ENCODE assay signal across 2 cellular contexts in the genomic region with DNA sequence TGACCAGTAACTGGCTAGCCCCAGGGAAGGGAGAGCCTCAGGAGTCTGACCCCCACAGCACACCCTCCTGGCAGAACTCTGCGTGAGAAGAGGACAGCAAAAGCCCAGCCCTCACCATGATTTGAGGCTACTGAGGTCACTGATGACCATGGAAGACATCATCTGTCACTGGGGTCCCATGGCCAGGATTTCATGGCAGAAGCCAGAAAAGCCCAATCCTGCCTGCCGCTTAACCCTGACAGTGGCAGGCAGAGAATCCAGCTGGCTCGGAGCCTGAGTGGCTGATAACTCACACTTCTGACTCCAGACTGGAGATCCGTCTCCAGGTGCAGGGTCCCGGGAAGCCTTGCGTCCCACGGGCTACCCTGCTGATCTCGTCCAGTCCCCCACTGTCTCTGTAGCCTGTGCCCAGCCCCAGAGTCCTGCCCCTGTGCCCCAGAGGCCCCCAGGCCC.
TF ChIP-seq lines count a peak whose summit lies in the region.

No MANE protein-coding gene starts in this region.

TF ChIP-seq in endothelial cell of umbilical vein, 7 proteins besides CTCF, POLR2A, EP300 and RAD21:
- TF ChIP-seq, protein P1, sequence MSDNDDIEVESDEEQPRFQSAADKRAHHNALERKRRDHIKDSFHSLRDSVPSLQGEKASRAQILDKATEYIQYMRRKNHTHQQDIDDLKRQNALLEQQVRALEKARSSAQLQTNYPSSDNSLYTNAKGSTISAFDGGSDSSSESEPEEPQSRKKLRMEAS (IDR thresholded peaks at IDR 0.05; ENCODE audit: insufficient read depth, insufficient read length): no peak
- TF ChIP-seq JUN (IDR thresholded peaks at IDR 0.05; ENCODE audit: borderline replicate concordance, insufficient read depth, insufficient read length, low read depth) (no peak), POLR2AphosphoS5 (IDR thresholded peaks at IDR 0.05; ENCODE audit: insufficient read depth, low read depth, low read length) (no peak), EZH2 (IDR thresholded peaks at IDR 0.05; ENCODE audit: borderline replicate concordance, low read depth, low read length, severe bottlenecking) (no peak), GATA2 (IDR thresholded peaks at IDR 0.05; ENCODE audit: insufficient read depth, insufficient read length, low read depth, low read length) (no peak), MYC (IDR thresholded peaks at IDR 0.05; ENCODE audit: low read depth, low read length) (no peak), FOS (IDR thresholded peaks at IDR 0.05; ENCODE audit: borderline replicate concordance, insufficient read depth, low read length) (no peak)

TF ChIP-seq in GM12891, 5 proteins besides CTCF, POLR2A, EP300 and RAD21:
- TF ChIP-seq SPI1 (IDR thresholded peaks at IDR 0.05; ENCODE audit: low read depth, low read length) (no peak), POLR2AphosphoS5 (IDR thresholded peaks at IDR 0.05; ENCODE audit: low read depth, low read length) (no peak)
